Comparison of ENCODE assay signal across 7 cellular contexts in genomic region chr6:73803562-73804221, GRCh38.
A peak's percentile ranks its signal among the peaks of the same experiment; 100 is the strongest.
DNase-seq lines count a peak whose midpoint lies in the region; ATAC-seq and TF ChIP-seq lines count a peak whose summit lies in the region.

No MANE protein-coding gene starts in this region.

- DNase-seq in Daoy (ENCODE audit: low read depth), result peak; percentile 80
- DNase-seq in HFFc6, result peak; percentile 96
- DNase-seq in SW480 (ENCODE audit: low spot score), result peak; percentile 17
- DNase-seq in head of caudate nucleus, result peak in 26 of 42 donors; percentile 7 to 68 (median 22)

- peaks cover 25% of the 10 kb centered on the region for H3K36me3 Mint-ChIP-seq in HFFc6 (ENCODE audit: low read depth)

- ATAC-seq in GM18498 (IDR thresholded peaks at IDR 0.05; ENCODE audit: unreplicated experiment), result no peak
- no peak for ATAC-seq in activated CD4-positive, CD25-positive, alpha-beta regulatory T cell treated with anti-CD3 and anti-CD28 coated beads, Interleukin-2, amount 50 U/mL, for 24 hours
- ATAC-seq in GM21528 (IDR thresholded peaks at IDR 0.05; ENCODE audit: low FRiP score, unreplicated experiment), result no peak

- intact Hi-C loops in head of caudate nucleus (cut with DNase I), result no loop called here

- H3K27ac Mint-ChIP-seq in HFFc6, result peak overlapping the region; percentile 94

- peak; percentile 78 for TF ChIP-seq CTCF in HFFc6 (IDR thresholded peaks at IDR 0.05)

- no peaks in the 10 kb centered on the region for H3K27me3 Mint-ChIP-seq in HFFc6 (ENCODE audit: insufficient read depth)

- H3K9me3 Mint-ChIP-seq in HFFc6, result no peaks in the 10 kb centered on the region

- peaks cover 49% of the 10 kb centered on the region for H3K4me1 Mint-ChIP-seq in HFFc6 (ENCODE audit: low read depth)

- peak overlapping the region; percentile 70 for H3K4me3 Mint-ChIP-seq in HFFc6

Comparison
In these comparisons a context has a peak if more than half of its experiments do, and no peak if none do; other contexts are left out.
1. DNase-seq: peak in every context shown above with its lines; median percentile 96 in HFFc6; 80 in Daoy; 22 in head of caudate nucleus; 17 in SW480.